In genomic region chr1:223653015-223653414, GRCh38 we compare ENCODE assay signal across 17 cellular contexts. TPM values are rescaled to one million over a fixed set of nuclear protein-coding genes. Genes with fewer than 3 reads are reported as not detected.
A peak's percentile ranks its signal among the peaks of the same experiment; 100 is the strongest.
DNase-seq lines count a peak whose midpoint lies in the region; ATAC-seq, FAIRE-seq and TF ChIP-seq lines count a peak whose summit lies in the region.
"Had no signal": no experiment of that assay in that cellular context is flagged by ENCODE, and none has a peak within 500 bp of the region (broad histone marks: within the 10 kb centered on the region; RNA-seq: fewer than 3 reads in every experiment).

No MANE protein-coding gene starts in this region.

- ATAC-seq in K562, result no peak
- no peak for ATAC-seq in stimulated activated naive CD8-positive, alpha-beta T cell treated with anti-CD3 and anti-CD28 coated beads, Interleukin-15, amount 100 ng/mL, for 72 hours

- DNase-seq in Jurkat, Clone E6-1 (ENCODE audit: low read depth, low spot score), result no peak
- DNase-seq in K562 (ENCODE audit: extremely low read depth in 1 of 4, low spot score in 3 of 4) (no peak), keratinocyte (ENCODE audit: low read depth, low spot score) (no peak), ecto neural progenitor cell (ENCODE audit: low spot score) (no peak), Kasumi-1 (lab: John Stamatoyannopoulos, UW) (no peak), Peyer's patch (no peak)
- no peak for DNase-seq in stimulated activated naive CD8-positive, alpha-beta T cell treated with anti-CD3 and anti-CD28 coated beads, Interleukin-15, amount 100 ng/mL, for 72 hours
- DNase-seq: AML-193, GDM1, GOT3, KG1, NCI-H1417 treated with DMSO at 0.1 percent for 48 hours, NCI-H187 treated with DMSO at 0.1 percent for 48 hours, NCI-H345, NCI-H524 treated with DMSO at 0.1 percent for 48 hours had no signal

- BruUV-seq in K562 (replicated peaks; lab: Mats Ljungman, UMichigan), result no TSS peak

- no peak overlapping the region for H2AFZ ChIP-seq in K562 (ENCODE audit: low read depth, low read length)
- no peak overlapping the region for H2AFZ ChIP-seq in keratinocyte (ENCODE audit: control insufficient read depth, low read length)

- TF ChIP-seq CTCF in K562 (IDR thresholded peaks at IDR 0.05 in 2 of 3, conservative IDR thresholded peaks at IDR 0.05 in 1 of 3; ENCODE audit: insufficient read depth in 2 of 3, low read depth in 1 of 3, low read length in 3 of 3) (no peak), keratinocyte (optimal IDR thresholded peaks at IDR 0.05 in 1 of 3, IDR thresholded peaks at IDR 0.05 in 1 of 3, conservative IDR thresholded peaks at IDR 0.05 in 1 of 3; ENCODE audit: extremely low read depth in 1 of 3, insufficient read depth in 2 of 3, low read length in 3 of 3) (no peak), Peyer's patch (IDR thresholded peaks at IDR 0.05) (no peak)

- H3K9me1 ChIP-seq in K562 (ENCODE audit: control insufficient read depth, insufficient read depth, low read length) (no peaks in the 10 kb centered on the region), keratinocyte (ENCODE audit: control insufficient read depth, extremely low read depth, insufficient read depth, low read length) (no peaks in the 10 kb centered on the region)

- H4K20me1 ChIP-seq in K562 (replicated peaks; ENCODE audit: control insufficient read depth, insufficient read depth, low read length), result no peaks in the 10 kb centered on the region
- H4K20me1 ChIP-seq in keratinocyte (ENCODE audit: control insufficient read depth, extremely low read depth, insufficient read depth, low read length), result no peaks in the 10 kb centered on the region

- FAIRE-seq in K562 (lab: Jason Lieb, UNC) (no peak), keratinocyte (lab: Jason Lieb, UNC) (no peak)

- no peak overlapping the region for H3K27ac ChIP-seq in K562 (ENCODE audit: extremely low read depth, low read depth, low read length)
- no peak overlapping the region for H3K27ac ChIP-seq in keratinocyte (ENCODE audit: control insufficient read depth, insufficient read depth, low read length)
- H3K27ac ChIP-seq in Peyer's patch, result no peak overlapping the region
- H3K27ac ChIP-seq: SJSA1 had no signal

- intact Hi-C loops in K562 (cut with micrococcal nuclease), result no loop called here

- H3K4me2 ChIP-seq in K562 (ENCODE audit: insufficient read depth, low read length) (no peak overlapping the region), keratinocyte (ENCODE audit: control insufficient read depth, extremely low read depth, insufficient read depth, low read depth, low read length) (peak overlapping the region; percentile 63)

- dilution Hi-C loops in keratinocyte (cut with MboI; ENCODE audit: extremely low pct_ligation_motif_present, low sequenced_read_pairs), result no loop called here

- TF ChIP-seq RAD21 in K562 (CRISPR knock-in tag; conservative IDR thresholded peaks at IDR 0.05 in 1 of 2, IDR thresholded peaks at IDR 0.05 in 1 of 2), result no peak

- H3K9me3 ChIP-seq in K562 (replicated peaks; ENCODE audit: control insufficient read depth, insufficient read depth, low read depth, low read length) (no peaks in the 10 kb centered on the region), keratinocyte (ENCODE audit: control insufficient read depth, low read depth, low read length) (no peaks in the 10 kb centered on the region), Peyer's patch (no peaks in the 10 kb centered on the region)
- H3K9me3 ChIP-seq: SJSA1 had no signal

- H3K4me3 ChIP-seq in Jurkat, Clone E6-1 (ENCODE audit: low read length), result peak overlapping the region; percentile 10; the same call in 1 of the 2 replicates
- H3K4me3 ChIP-seq in K562 (no peak overlapping the region), keratinocyte (ENCODE audit: control insufficient read depth in 2 of 3, extremely low read depth in 1 of 3, insufficient read depth in 2 of 3, low read depth in 1 of 3, low read length in 3 of 3) (no peak overlapping the region), Peyer's patch (no peak overlapping the region)
- H3K4me3 ChIP-seq: SJSA1 had no signal

- H3K27me3 Mint-ChIP-seq in stimulated activated naive CD8-positive, alpha-beta T cell treated with anti-CD3 and anti-CD28 coated beads, Interleukin-15, amount 100 ng/mL, for 72 hours, result no peaks in the 10 kb centered on the region

- CTCF ChIA-PET in K562 (lab: Yijun Ruan, JAX; ENCODE audit: low intra/inter-chr PET ratio), result no interaction called here

- TF ChIP-seq POLR2A in K562 (conservative IDR thresholded peaks at IDR 0.05), result no peak
- TF ChIP-seq POLR2A in Peyer's patch (IDR thresholded peaks at IDR 0.05), result no peak

- no peaks in the 10 kb centered on the region for H3K9me3 Mint-ChIP-seq in stimulated activated naive CD8-positive, alpha-beta T cell treated with anti-CD3 and anti-CD28 coated beads, Interleukin-15, amount 100 ng/mL, for 72 hours

- TF ChIP-seq EP300 in K562 (IDR thresholded peaks at IDR 0.05; ENCODE audit: low read length), result no peak

- POLR2A ChIA-PET in K562 (lab: Yijun Ruan, JAX), result interaction anchor here (0.6 to 0.7 kb wide), 2 partner anchors 10 to 23 kb away, joined by 3 to 4 read pairs; no protein-coding TSS in a partner anchor

- in situ Hi-C loops in K562 (cut with MboI), result loop anchor here (25.0 kb wide), 1 partner anchor 866 kb away; no protein-coding TSS in a partner anchor

- H3K36me3 ChIP-seq in K562 (ENCODE audit: control insufficient read depth, insufficient read depth, low read length) (no peaks in the 10 kb centered on the region), keratinocyte (ENCODE audit: control insufficient read depth in 2 of 2, extremely low read depth in 1 of 2, insufficient read depth in 2 of 2, low read length in 2 of 2) (no peaks in the 10 kb centered on the region), Peyer's patch (no peaks in the 10 kb centered on the region)
- H3K36me3 ChIP-seq: SJSA1 had no signal

- no peaks in the 10 kb centered on the region for H3K4me1 ChIP-seq in K562 (replicated peaks in 1 of 2; ENCODE audit: control insufficient read depth in 2 of 2, insufficient read depth in 2 of 2, low read length in 2 of 2)
- H3K4me1 ChIP-seq in keratinocyte (ENCODE audit: control insufficient read depth, extremely low read depth, insufficient read depth, low read length), result peaks cover 32% of the 10 kb centered on the region
- H3K4me1 ChIP-seq in Peyer's patch, result peaks cover 0 to 6% (median 0%) of the 10 kb centered on the region in 4 donors

- H3K27me3 ChIP-seq in K562 (ENCODE audit: control insufficient read depth in 2 of 2, insufficient read depth in 2 of 2, low read length in 2 of 2) (peaks cover 34 to 51% of the 10 kb centered on the region in 2 experiments), keratinocyte (ENCODE audit: control insufficient read depth, extremely low read depth, insufficient read depth, low read length) (no peaks in the 10 kb centered on the region), Peyer's patch (no peaks in the 10 kb centered on the region)
- H3K27me3 ChIP-seq: SJSA1 had no signal

- H3K79me2 ChIP-seq in K562 (ENCODE audit: control insufficient read depth, insufficient read depth, low read length) (no peaks in the 10 kb centered on the region), keratinocyte (ENCODE audit: control insufficient read depth, insufficient read depth, low read length) (no peaks in the 10 kb centered on the region)

- H3K27ac Mint-ChIP-seq in stimulated activated naive CD8-positive, alpha-beta T cell treated with anti-CD3 and anti-CD28 coated beads, Interleukin-15, amount 100 ng/mL, for 72 hours, result no peak overlapping the region

- 8% methylated on average over 14 of the region's 14 CpGs for WGBS in K562 (ENCODE audit: insufficient coverage, low coverage, missing lambda C conversion rate)

- H3K4me1 Mint-ChIP-seq in stimulated activated naive CD8-positive, alpha-beta T cell treated with anti-CD3 and anti-CD28 coated beads, Interleukin-15, amount 100 ng/mL, for 72 hours, result no peaks in the 10 kb centered on the region

- no peak overlapping the region for H3K4me3 Mint-ChIP-seq in stimulated activated naive CD8-positive, alpha-beta T cell treated with anti-CD3 and anti-CD28 coated beads, Interleukin-15, amount 100 ng/mL, for 72 hours

- H3K9ac ChIP-seq in K562 (ENCODE audit: insufficient read depth in 1 of 2, low read depth in 2 of 2, low read length in 2 of 2) (no peak overlapping the region), keratinocyte (ENCODE audit: control insufficient read depth, extremely low read depth, insufficient read depth, low read length) (peak overlapping the region; percentile 19)

RNA-seq across cellular contexts. Expression of gene CAPN8, which starts 12.5 kb away (rescaled TPM):
- polyA plus RNA-seq in Jurkat, Clone E6-1 (2012; ENCODE audit: insufficient read depth, insufficient read length), result not detected
- not detected in 2 replicates for total RNA-seq in K562 (2011; cell fraction: chromatin; rRNA removed; ENCODE audit: low replicate concordance)
- not detected in 2 replicates for total RNA-seq in K562 (2011; cell fraction: nucleolus; rRNA removed)
- not detected in 2 replicates for total RNA-seq in K562 (2011; cell fraction: nucleoplasm; rRNA removed)
- not detected in 2 replicates for total RNA-seq in K562 (2014; rRNA removed)
- not detected in 2 replicates for total RNA-seq in K562 (2014; rRNA removed; fragmentation: Illumina TruSeq; extraction: Trizol)
- not detected in 2 replicates for total RNA-seq in K562 (2015; rRNA removed; fragmentation: Illumina TruSeq; extraction: Trizol)
- total RNA-seq in K562 (2021), result not detected in 2 replicates
- 0.06 TPM in 1 of 2 replicates, not detected in the other for polyA plus RNA-seq in K562 (2011; rRNA removed)
- polyA plus RNA-seq in K562 (2011; cell fraction: cytosol; rRNA removed), result not detected in 2 replicates
- not detected in 2 replicates for polyA plus RNA-seq in K562 (2011; cell fraction: nucleus; rRNA removed)
- not detected in 2 replicates for polyA plus RNA-seq in K562 (2012)
- not detected in 2 replicates for polyA plus RNA-seq in K562 (2014; fragmentation: Illumina TruSeq; extraction: Trizol)
- polyA plus RNA-seq in K562 (2014; fragmentation: Nextera tagmentation; extraction: Ambion mirVana), result not detected
- polyA plus RNA-seq in K562 (2014; rRNA removed), result not detected in 2 replicates
- not detected in 2 replicates for polyA minus RNA-seq in K562 (2011; rRNA and poly(A)+ RNA removed)
- polyA minus RNA-seq in K562 (2011; cell fraction: cytosol; rRNA and poly(A)+ RNA removed), result not detected in 2 replicates
- polyA minus RNA-seq in K562 (2011; cell fraction: nucleus; rRNA and poly(A)+ RNA removed), result not detected in 2 replicates
- 2.5 to 4.7 TPM (median 3.0 TPM) in 3 replicates for polyA plus RNA-seq in keratinocyte
- 0.49 TPM for polyA plus RNA-seq in keratinocyte (2011; ENCODE audit: low read depth)
- polyA plus RNA-seq in keratinocyte (2011; cell fraction: cytosol; rRNA removed), result 0.58 and 0.79 TPM in 2 replicates
- 18.0 and 22.5 TPM in 2 replicates for polyA plus RNA-seq in keratinocyte (2011; cell fraction: nucleus; rRNA removed)
- 1.2 and 2.8 TPM in 2 replicates for polyA plus RNA-seq in keratinocyte (2012; ENCODE audit: low replicate concordance)
- 1.7 to 3.0 TPM (median 2.1 TPM) in 3 replicates for polyA minus RNA-seq in keratinocyte
- polyA minus RNA-seq in keratinocyte (2011; cell fraction: cytosol; rRNA and poly(A)+ RNA removed), result not detected
- 3.2 and 4.1 TPM in 2 replicates for polyA minus RNA-seq in keratinocyte (2011; cell fraction: nucleus; rRNA and poly(A)+ RNA removed)
- 10 to 100 TPM in 3 of 4 donors, 1 to 10 TPM in 1; 9.9 to 74.0 (median 31.4) TPM for total RNA-seq in Peyer's patch
- total RNA-seq: Daoy, SJSA1 had no signal

RNA-seq across cellular contexts. Expression of gene CAPN2, which starts 59.3 kb away (rescaled TPM):
- polyA plus RNA-seq in Jurkat, Clone E6-1 (2012; ENCODE audit: insufficient read depth, insufficient read length), result not detected
- 180 and 218 TPM in 2 replicates for total RNA-seq in K562 (2011; cell fraction: chromatin; rRNA removed; ENCODE audit: low replicate concordance)
- total RNA-seq in K562 (2011; cell fraction: nucleolus; rRNA removed), result 119 and 120 TPM in 2 replicates
- total RNA-seq in K562 (2011; cell fraction: nucleoplasm; rRNA removed), result 132 and 165 TPM in 2 replicates
- total RNA-seq in K562 (2014; rRNA removed), result 116 and 157 TPM in 2 replicates
- total RNA-seq in K562 (2014; rRNA removed; fragmentation: Illumina TruSeq; extraction: Trizol), result 80.4 and 84.2 TPM in 2 replicates
- total RNA-seq in K562 (2015; rRNA removed; fragmentation: Illumina TruSeq; extraction: Trizol), result 86.8 and 87.7 TPM in 2 replicates
- total RNA-seq in K562 (2021), result 94.8 and 101 TPM in 2 replicates
- 113 and 120 TPM in 2 replicates for polyA plus RNA-seq in K562 (2011; rRNA removed)
- 55.7 and 58.0 TPM in 2 replicates for polyA plus RNA-seq in K562 (2011; cell fraction: cytosol; rRNA removed)
- 254 and 312 TPM in 2 replicates for polyA plus RNA-seq in K562 (2011; cell fraction: nucleus; rRNA removed)
- polyA plus RNA-seq in K562 (2012), result 81.1 and 119 TPM in 2 replicates
- 92.6 and 102 TPM in 2 replicates for polyA plus RNA-seq in K562 (2014; fragmentation: Illumina TruSeq; extraction: Trizol)
- 10 to 100 TPM; 24.6 to 28.5 TPM for polyA plus RNA-seq in K562 (2014; fragmentation: Nextera tagmentation; extraction: Ambion mirVana)
- 106 and 124 TPM in 2 replicates for polyA plus RNA-seq in K562 (2014; rRNA removed)
- polyA minus RNA-seq in K562 (2011; rRNA and poly(A)+ RNA removed), result 114 and 116 TPM in 2 replicates
- 68.3 and 82.5 TPM in 2 replicates for polyA minus RNA-seq in K562 (2011; cell fraction: cytosol; rRNA and poly(A)+ RNA removed)
- polyA minus RNA-seq in K562 (2011; cell fraction: nucleus; rRNA and poly(A)+ RNA removed), result 63.0 and 87.3 TPM in 2 replicates
- 278 to 366 TPM (median 350 TPM) in 3 replicates for polyA plus RNA-seq in keratinocyte
- polyA plus RNA-seq in keratinocyte (2011; ENCODE audit: low read depth), result 134 TPM
- 291 and 382 TPM in 2 replicates for polyA plus RNA-seq in keratinocyte (2011; cell fraction: cytosol; rRNA removed)
- polyA plus RNA-seq in keratinocyte (2011; cell fraction: nucleus; rRNA removed), result 489 and 510 TPM in 2 replicates
- 174 and 413 TPM in 2 replicates for polyA plus RNA-seq in keratinocyte (2012; ENCODE audit: low replicate concordance)
- 279 to 391 TPM (median 316 TPM) in 3 replicates for polyA minus RNA-seq in keratinocyte
- polyA minus RNA-seq in keratinocyte (2011; cell fraction: cytosol; rRNA and poly(A)+ RNA removed), result 330 TPM
- polyA minus RNA-seq in keratinocyte (2011; cell fraction: nucleus; rRNA and poly(A)+ RNA removed), result 168 and 240 TPM in 2 replicates
- 100 to 1,000 TPM; 143 to 276 (median 202) TPM for total RNA-seq in Peyer's patch

Comparison
In these comparisons a context has a peak if more than half of its experiments do, and no peak if none do; other contexts are left out.
1. RNA of gene CAPN8, which starts 12.5 kb away (total RNA-seq): 9.9 to 74.0 TPM in Peyer's patch; not detected in K562; every median in the first group is over 4 times any median in the second.